ENCODE assay signal across 11 cellular contexts in the genomic region with DNA sequence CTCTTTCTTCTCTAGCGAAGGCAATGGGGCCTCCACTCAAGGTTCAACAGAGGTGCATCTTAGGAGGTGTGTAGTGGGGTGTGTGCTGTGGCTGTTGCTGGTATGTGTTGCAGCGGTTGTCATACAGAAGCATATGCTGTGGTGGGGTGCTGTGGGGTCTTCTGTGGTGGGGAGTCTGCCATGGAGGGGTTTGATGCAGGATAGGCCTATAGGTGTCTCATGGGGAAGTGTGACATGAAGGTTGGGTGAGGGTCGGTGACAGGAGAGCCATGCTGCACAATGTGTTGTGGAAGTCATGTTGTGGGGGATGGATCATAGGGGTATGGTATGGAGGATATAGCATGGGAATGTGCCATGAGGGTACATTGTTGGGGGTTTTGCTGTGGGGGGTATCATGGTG. TPM values are rescaled to one million over a fixed set of nuclear protein-coding genes. Genes with fewer than 3 reads are reported as not detected.
"Had no signal": no experiment of that assay in that cellular context is flagged by ENCODE, and none has a peak within 500 bp of the region (broad histone marks: within the 10 kb centered on the region; RNA-seq: fewer than 3 reads in every experiment).

No MANE protein-coding gene starts in this region.

- H3K27ac ChIP-seq: HL-60 had no signal

- H3K4me3 ChIP-seq: GM23338, HAP-1 had no signal

- H3K9me3 Mint-ChIP-seq: GM23338, IgD-negative memory B cell had no signal

- H3K4me3 Mint-ChIP-seq: GM23338, HFFc6, IgD-negative memory B cell had no signal

- H3K27me3 Mint-ChIP-seq: IgD-negative memory B cell had no signal

- H3K27ac Mint-ChIP-seq: GM23338, HFFc6, IgD-negative memory B cell had no signal

- H3K9me3 ChIP-seq: HAP-1 had no signal

- H3K4me1 ChIP-seq: HAP-1 had no signal

- H3K4me1 Mint-ChIP-seq: IgD-negative memory B cell had no signal

- ATAC-seq: GM23338, HCT116, HepG2 had no signal

- DNase-seq: H7, HFFc6, KBM-7 had no signal

- H3K36me3 ChIP-seq: HAP-1 had no signal

RNA-seq across cellular contexts. Expression of gene NMNAT3, which starts 20.3 kb away (rescaled TPM):
- total RNA-seq: H4, HT1080 had no signal
